Comparison of ENCODE assay signal across 12 cellular contexts in genomic region chr6:142013875-142014495, GRCh38.
DNase-seq lines count a peak whose midpoint lies in the region; ATAC-seq lines count a peak whose summit lies in the region.
"Had no signal": no experiment of that assay in that cellular context is flagged by ENCODE, and none has a peak within 500 bp of the region (broad histone marks: within the 10 kb centered on the region; RNA-seq: fewer than 3 reads in every experiment).

No MANE protein-coding gene starts in this region.

- no peak for ATAC-seq in stimulated activated memory B cell treated with anti-CD40 and anti-IgM and Interleukin-4, amounts not matched to agents 10 μg/mL and 1 μg/mL and 100 μg/mL, for 72 hours
- ATAC-seq in HG03571 (IDR thresholded peaks at IDR 0.05; ENCODE audit: unreplicated experiment): no peak

- no peaks in the 10 kb centered on the region for H3K4me1 Mint-ChIP-seq in stimulated activated memory B cell treated with anti-CD40 and anti-IgM and Interleukin-4, amounts not matched to agents 10 μg/mL and 1 μg/mL and 100 μg/mL, for 72 hours
- H3K4me1 Mint-ChIP-seq: activated B cell treated with CpG ODN at 0.5 μM for 24 hours had no signal

- no peaks in the 10 kb centered on the region for H3K9me3 Mint-ChIP-seq in stimulated activated memory B cell treated with anti-CD40 and anti-IgM and Interleukin-4, amounts not matched to agents 10 μg/mL and 1 μg/mL and 100 μg/mL, for 72 hours
- H3K9me3 Mint-ChIP-seq: activated B cell treated with CpG ODN at 0.5 μM for 24 hours; activated naive CD8-positive, alpha-beta T cell treated with anti-CD3 and anti-CD28 coated beads, Interleukin-2, amount 10 ng/mL, durations not matched to agents 7 days and 5 days had no signal

- in situ Hi-C loops in Caki2 (cut with HindIII; ENCODE audit: low pct_unique_long_range_greater_than_20kb, low sequenced_read_pairs): no loop called here

- no peaks in the 10 kb centered on the region for H3K27me3 Mint-ChIP-seq in stimulated activated memory B cell treated with anti-CD40 and anti-IgM and Interleukin-4, amounts not matched to agents 10 μg/mL and 1 μg/mL and 100 μg/mL, for 72 hours
- H3K27me3 Mint-ChIP-seq: activated B cell treated with CpG ODN at 0.5 μM for 24 hours had no signal

- no peak overlapping the region for H3K4me3 Mint-ChIP-seq in stimulated activated memory B cell treated with anti-CD40 and anti-IgM and Interleukin-4, amounts not matched to agents 10 μg/mL and 1 μg/mL and 100 μg/mL, for 72 hours
- H3K4me3 Mint-ChIP-seq: activated B cell treated with CpG ODN at 0.5 μM for 24 hours; activated naive CD8-positive, alpha-beta T cell treated with anti-CD3 and anti-CD28 coated beads, Interleukin-2, amount 10 ng/mL, durations not matched to agents 7 days and 5 days had no signal

- DNase-seq in Caki2 (ENCODE audit: low read depth) (peak; percentile 65), LHCN-M2 (ENCODE audit: low read depth) (peak; percentile 32), dermis blood vessel endothelial cell (peak; percentile 13), left kidney (ENCODE audit: low read depth, low spot score) (peak; percentile 8), CD1c-positive myeloid dendritic cell (ENCODE audit: extremely low spot score) (no peak)
- no peak for DNase-seq in activated CD4-positive, CD25-positive, alpha-beta regulatory T cell treated with anti-CD3 and anti-CD28 coated beads, Interleukin-2, amount 50 U/mL, for 72 hours
- DNase-seq: activated B cell treated with CpG ODN at 0.5 μM for 24 hours; activated naive CD8-positive, alpha-beta T cell treated with anti-CD3 and anti-CD28 coated beads, Interleukin-2, amount 10 ng/mL, durations not matched to agents 7 days and 5 days; NCI-H1105; NCI-H345 had no signal

- no peak overlapping the region for H3K27ac Mint-ChIP-seq in stimulated activated memory B cell treated with anti-CD40 and anti-IgM and Interleukin-4, amounts not matched to agents 10 μg/mL and 1 μg/mL and 100 μg/mL, for 72 hours
- H3K27ac Mint-ChIP-seq: activated B cell treated with CpG ODN at 0.5 μM for 24 hours; activated naive CD8-positive, alpha-beta T cell treated with anti-CD3 and anti-CD28 coated beads, Interleukin-2, amount 10 ng/mL, durations not matched to agents 7 days and 5 days had no signal

- H3K36me3 Mint-ChIP-seq in stimulated activated memory B cell treated with anti-CD40 and anti-IgM and Interleukin-4, amounts not matched to agents 10 μg/mL and 1 μg/mL and 100 μg/mL, for 72 hours: no peaks in the 10 kb centered on the region
- H3K36me3 Mint-ChIP-seq: activated naive CD8-positive, alpha-beta T cell treated with anti-CD3 and anti-CD28 coated beads, Interleukin-2, amount 10 ng/mL, durations not matched to agents 7 days and 5 days had no signal

Comparison
In these comparisons a context has a peak if more than half of its experiments do, and no peak if none do; other contexts are left out.
1. DNase-seq: peak in Caki2 (single experiment), LHCN-M2 (single experiment), dermis blood vessel endothelial cell (single experiment) and left kidney (single experiment); none in CD1c-positive myeloid dendritic cell (single experiment) and activated CD4-positive, CD25-positive, alpha-beta regulatory T cell treated with anti-CD3 and anti-CD28 coated beads, Interleukin-2, amount 50 U/mL, for 72 hours (single experiment).